In genomic region chr12:85191-85666, GRCh38 we compare ENCODE assay signal across 17 cellular contexts. TPM values are rescaled to one million over a fixed set of nuclear protein-coding genes. Genes with fewer than 3 reads are reported as not detected.
DNase-seq lines count a peak whose midpoint lies in the region; ATAC-seq and TF ChIP-seq lines count a peak whose summit lies in the region.
"Had no signal": no experiment of that assay in that cellular context is flagged by ENCODE, and none has a peak within 500 bp of the region (broad histone marks: within the 10 kb centered on the region; RNA-seq: fewer than 3 reads in every experiment).

No MANE protein-coding gene starts in this region.

- H2AFZ ChIP-seq in Karpas-422 (ENCODE audit: low read length), result no peak overlapping the region; the same call in 1 of the 2 replicates

- H3K4me3 ChIP-seq in gastrocnemius medialis (no peak overlapping the region), Karpas-422 (ENCODE audit: low read length) (no peak overlapping the region)

- TF ChIP-seq CTCF in gastrocnemius medialis (IDR thresholded peaks at IDR 0.05 in 4 of 5, conservative IDR thresholded peaks at IDR 0.05 in 1 of 5), result no peak

- in situ Hi-C loops in G401 (cut with HindIII; ENCODE audit: low sequenced_read_pairs) (no loop called here), gastrocnemius medialis (cut with MboI; ENCODE audit: low sequenced_read_pairs in 4 of 4) (no loop called here)

- intact Hi-C loops in sciatic nerve (cut with DNase I), result no loop called here
- intact Hi-C loops in gastrocnemius medialis (cut with DNase I; ENCODE audit: low total_unique reads), result no loop called here

- no peaks in the 10 kb centered on the region for H3K9me2 ChIP-seq in Karpas-422 (replicated peaks; ENCODE audit: insufficient read depth, low read length)

- H3K79me2 ChIP-seq in Karpas-422 (ENCODE audit: low read length), result no peaks in the 10 kb centered on the region

- no peaks in the 10 kb centered on the region for H3K4me1 ChIP-seq in gastrocnemius medialis
- H3K4me1 ChIP-seq in Karpas-422 (ENCODE audit: low read length), result peaks cover 11% of the 10 kb centered on the region; the same call in 1 of the 2 replicates

- H3K27ac ChIP-seq in gastrocnemius medialis (no peak overlapping the region), Karpas-422 (ENCODE audit: low read length) (no peak overlapping the region)

- H3K27me3 ChIP-seq in gastrocnemius medialis (peaks cover 0 to 5% (median 0%) of the 10 kb centered on the region in 3 donors), Karpas-422 (ENCODE audit: low read length) (no peaks in the 10 kb centered on the region)

- H3K36me3 ChIP-seq in gastrocnemius medialis (no peaks in the 10 kb centered on the region), Karpas-422 (ENCODE audit: insufficient read depth, low read length) (no peaks in the 10 kb centered on the region)

- H3K9me3 ChIP-seq in gastrocnemius medialis (peaks cover 0 to 6% (median 0%) of the 10 kb centered on the region in 3 donors), Karpas-422 (ENCODE audit: low read length) (peaks cover 9% of the 10 kb centered on the region)

- H4K20me1 ChIP-seq in Karpas-422 (ENCODE audit: insufficient read depth, low read depth, low read length), result no peaks in the 10 kb centered on the region

- H3K4me2 ChIP-seq in Karpas-422 (ENCODE audit: low read depth, low read length, poor library complexity, severe bottlenecking), result no peak overlapping the region

- DNase-seq in G401 (ENCODE audit: low spot score) (peak; percentile 93), NCI-H1694 treated with DMSO at 0.1 percent for 48 hours (lab: John Stamatoyannopoulos, UW) (peak; percentile 96), cerebellum (ENCODE audit: low spot score) (peak; percentile 71), pons (ENCODE audit: low spot score) (peak; percentile 30), sciatic nerve (ENCODE audit: low spot score) (no peak), gastrocnemius medialis (no peak), Karpas-422 (no peak)
- DNase-seq: activated CD4-positive, alpha-beta T cell treated with anti-CD3 and anti-CD28 coated beads for 4 hours; activated effector memory CD4-positive, alpha-beta T cell treated with Interleukin-2 at 50 U/mL for 16 hours; Calu3; mammary epithelial cell; naive thymus-derived CD4-positive, alpha-beta T cell; NCI-H2029 treated with DMSO at 0.1 percent for 48 hours; small intestine; stimulated activated CD4-positive, alpha-beta T cell treated with anti-CD3 and anti-CD28 coated beads, Interleukin-4, amount 100 ng/mL, for 4 hours had no signal

- H3K9ac ChIP-seq in Karpas-422 (ENCODE audit: low read length), result no peak overlapping the region

- TF ChIP-seq POLR2A in gastrocnemius medialis (IDR thresholded peaks at IDR 0.05), result no peak

- ATAC-seq in sciatic nerve (no peak), gastrocnemius medialis (no peak)
- ATAC-seq: naive thymus-derived CD4-positive, alpha-beta T cell had no signal

RNA-seq across cellular contexts. Expression of gene IQSEC3, which starts 18.7 kb away (rescaled TPM):
- not detected in 2 replicates for total RNA-seq in G401 (2014; rRNA removed; shearing (Covaris generic))
- total RNA-seq in cerebellum (7.7 TPM), sciatic nerve (6.8 TPM), gastrocnemius medialis (under 1 TPM; 0.02 to 0.36 (median 0.07) TPM)
- total RNA-seq in Karpas-422 (2014; rRNA removed; shearing (Covaris generic); ENCODE audit: low replicate concordance), result not detected in 2 replicates
- total RNA-seq: Calu3, mammary epithelial cell, MCF 10A, RPMI7951 had no signal

Comparison
In these comparisons a context has a peak if more than half of its experiments do, and no peak if none do; other contexts are left out.
1. DNase-seq: peak in G401 (single experiment), NCI-H1694 treated with DMSO at 0.1 percent for 48 hours (single experiment), cerebellum (single experiment) and pons (single experiment); none in sciatic nerve (single experiment), gastrocnemius medialis (0 of 2) and Karpas-422 (single experiment).